Comparison of ENCODE assay signal across 19 cellular contexts in genomic region chr1:101187287-101187686, GRCh38. TPM values are rescaled to one million over a fixed set of nuclear protein-coding genes. Genes with fewer than 3 reads are reported as not detected.
DNase-seq lines count a peak whose midpoint lies in the region; ATAC-seq and TF ChIP-seq lines count a peak whose summit lies in the region.
"Had no signal": no experiment of that assay in that cellular context is flagged by ENCODE, and none has a peak within 500 bp of the region (broad histone marks: within the 10 kb centered on the region; RNA-seq: fewer than 3 reads in every experiment).

No MANE protein-coding gene starts in this region.

- ATAC-seq in CD4-positive, CD25-positive, alpha-beta regulatory T cell (ENCODE audit: low read depth in 2 of 2) = peak; percentile 47 to 55
- ATAC-seq: esophagus mucosa had no signal

- no peak overlapping the region for H3K4me3 Mint-ChIP-seq in CD4-positive, CD25-positive, alpha-beta regulatory T cell
- H3K4me3 Mint-ChIP-seq: activated naive CD8-positive, alpha-beta T cell; nephron had no signal

- H3K4me1 ChIP-seq in CD4-positive, CD25-positive, alpha-beta regulatory T cell (ENCODE audit: control insufficient read depth, insufficient read depth, low read length, poor library complexity, severe bottlenecking) = peaks cover 9% of the 10 kb centered on the region
- H3K4me1 ChIP-seq in SK-N-SH (ENCODE audit: control insufficient read depth in 1 of 2, insufficient read depth in 2 of 2, low read depth in 1 of 2, low read length in 1 of 2) = peaks cover 0 to 7% of the 10 kb centered on the region in 2 experiments; a peak in 1 of 4 replicates
- H3K4me1 ChIP-seq: transverse colon had no signal

- POLR2A ChIA-PET in RWPE1 (lab: Yijun Ruan, JAX; ENCODE audit: low non-redundant PET) (no interaction called here), SK-N-SH (lab: Yijun Ruan, JAX) (interaction anchor here (0.6 kb wide), 1 partner anchor 462 kb away, joined by 3 read pairs; no protein-coding TSS in a partner anchor)

- no peaks in the 10 kb centered on the region for H3K27me3 Mint-ChIP-seq in CD4-positive, CD25-positive, alpha-beta regulatory T cell
- H3K27me3 Mint-ChIP-seq: activated naive CD8-positive, alpha-beta T cell had no signal

- H3K79me2 ChIP-seq in SK-N-SH (ENCODE audit: insufficient read depth) = no peaks in the 10 kb centered on the region

- no peak overlapping the region for H2AFZ ChIP-seq in SK-N-SH (ENCODE audit: low read depth)

- H3K9ac ChIP-seq in SK-N-SH = no peak overlapping the region

- H3F3A ChIP-seq in SK-N-SH (replicated peaks; ENCODE audit: insufficient read depth) = peaks cover 4% of the 10 kb centered on the region

- H3K4me1 Mint-ChIP-seq in CD4-positive, CD25-positive, alpha-beta regulatory T cell = peaks cover 4 to 27% (median 10%) of the 10 kb centered on the region in 4 donors
- H3K4me1 Mint-ChIP-seq: nephron had no signal

- no peaks in the 10 kb centered on the region for H3K27me3 ChIP-seq in CD4-positive, CD25-positive, alpha-beta regulatory T cell (ENCODE audit: control insufficient read depth, insufficient read depth, low read length)
- no peaks in the 10 kb centered on the region for H3K27me3 ChIP-seq in SK-N-SH (ENCODE audit: insufficient read depth)
- H3K27me3 ChIP-seq: transverse colon had no signal

- no peak overlapping the region for H3K4me3 ChIP-seq in CD4-positive, CD25-positive, alpha-beta regulatory T cell (ENCODE audit: low read depth, low read length)
- H3K4me3 ChIP-seq in epithelial cell of esophagus (ENCODE audit: low read length) (no peak overlapping the region), SK-N-SH (ENCODE audit: low read depth in 2 of 2, low read length in 1 of 2) (no peak overlapping the region)
- H3K4me3 ChIP-seq: transverse colon had no signal

- peaks cover 0 to 2% (median 0%) of the 10 kb centered on the region in 7 donors for H3K9me3 Mint-ChIP-seq in CD4-positive, CD25-positive, alpha-beta regulatory T cell
- H3K9me3 Mint-ChIP-seq: nephron had no signal

- no peak overlapping the region for H3K4me2 ChIP-seq in SK-N-SH

- no peaks in the 10 kb centered on the region for H3K36me3 Mint-ChIP-seq in CD4-positive, CD25-positive, alpha-beta regulatory T cell

- peak overlapping the region in 2 of 3 donors; percentile 79 to 97 for H3K27ac Mint-ChIP-seq in CD4-positive, CD25-positive, alpha-beta regulatory T cell
- H3K27ac Mint-ChIP-seq: nephron had no signal

- CTCF ChIA-PET in RWPE1 (lab: Yijun Ruan, JAX) (no interaction called here), SK-N-SH (lab: Yijun Ruan, JAX) (interaction anchor here (0.8 kb wide), 1 partner anchor 50 kb away, joined by 3 read pairs; no protein-coding TSS in a partner anchor)

- H3K9me2 ChIP-seq in SK-N-SH = no peaks in the 10 kb centered on the region

- no peaks in the 10 kb centered on the region for H3K36me3 ChIP-seq in CD4-positive, CD25-positive, alpha-beta regulatory T cell (ENCODE audit: control insufficient read depth, insufficient read depth, low read length)
- H3K36me3 ChIP-seq in SK-N-SH (replicated peaks in 1 of 2; ENCODE audit: control insufficient read depth in 1 of 2, insufficient read depth in 2 of 2, low read length in 1 of 2) = no peaks in the 10 kb centered on the region
- H3K36me3 ChIP-seq: transverse colon had no signal

- TF ChIP-seq CTCF in RWPE1 (conservative IDR thresholded peaks at IDR 0.05; ENCODE audit: low read depth) (no peak), epithelial cell of esophagus (IDR thresholded peaks at IDR 0.05; ENCODE audit: insufficient read depth, low read depth, low read length, missing control alignments) (no peak), SK-N-SH (IDR thresholded peaks at IDR 0.05) (no peak)

- DNase-seq in AG08396 (ENCODE audit: low spot score) = peak; percentile 9
- DNase-seq in CD4-positive, CD25-positive, alpha-beta regulatory T cell = peak in 1 of 3 donors; percentile 59
- peak; percentile 15 for DNase-seq in RWPE1 (ENCODE audit: low spot score)
- DNase-seq in epithelial cell of esophagus (ENCODE audit: low read depth) = peak; percentile 26
- no peak for DNase-seq in DMS 273 treated with DMSO at 0.1 percent for 48 hours (lab: John Stamatoyannopoulos, UW)
- no peak for DNase-seq in NCI-H524 treated with DMSO at 0.1 percent for 48 hours (lab: John Stamatoyannopoulos, UW)
- no peak for DNase-seq in nucleus accumbens (lab: John Stamatoyannopoulos, UW)
- no peak for DNase-seq in SK-N-SH
- DNase-seq: cerebellar nuclear complex; GDM1; NCI-H2081 treated with DMSO at 0.1 percent for 48 hours; NCI-H748 treated with DMSO at 0.1 percent for 48 hours; RPMI8226; stimulated activated CD4-positive, alpha-beta T cell treated with anti-CD3 and anti-CD28 coated beads, Interleukin-1b, Interleukin-23, amount 100 ng/mL, for 48 hours; transverse colon had no signal

- H4K20me1 ChIP-seq in SK-N-SH (ENCODE audit: insufficient read depth) = no peaks in the 10 kb centered on the region

- TF ChIP-seq EP300 in SK-N-SH (IDR thresholded peaks at IDR 0.05; ENCODE audit: borderline replicate concordance in 1 of 2, low read depth in 1 of 2, low read length in 1 of 2) = no peak

- H3K27ac ChIP-seq in CD4-positive, CD25-positive, alpha-beta regulatory T cell (ENCODE audit: insufficient read depth, low read length, poor library complexity, severe bottlenecking) = no peak overlapping the region
- H3K27ac ChIP-seq in RWPE1 (no peak overlapping the region), SK-N-SH (ENCODE audit: low read depth in 2 of 2, low read length in 1 of 2) (no peak overlapping the region)
- H3K27ac ChIP-seq: C4-2B, transverse colon had no signal

- no peaks in the 10 kb centered on the region for H3K9me3 ChIP-seq in CD4-positive, CD25-positive, alpha-beta regulatory T cell (ENCODE audit: control insufficient read depth in 2 of 2, low read length in 2 of 2)
- no peaks in the 10 kb centered on the region for H3K9me3 ChIP-seq in SK-N-SH
- H3K9me3 ChIP-seq: transverse colon had no signal

- no peak for TF ChIP-seq RAD21 in SK-N-SH (IDR thresholded peaks at IDR 0.05; ENCODE audit: low read length)

TF ChIP-seq in SK-N-SH, 30 proteins besides CTCF, POLR2A, EP300 and RAD21 (continues in another document):
- no peak for TF ChIP-seq MEF2A (IDR thresholded peaks at IDR 0.05; ENCODE audit: borderline replicate concordance, low read depth)
- TF ChIP-seq MAX (IDR thresholded peaks at IDR 0.05; ENCODE audit: low read depth) = no peak
- no peak for TF ChIP-seq GABPA (IDR thresholded peaks at IDR 0.05; ENCODE audit: low read depth)
- no peak for TF ChIP-seq TCF12 (IDR thresholded peaks at IDR 0.05)
- TF ChIP-seq POLR2AphosphoS5 (IDR thresholded peaks at IDR 0.05; ENCODE audit: low read depth, low read length) = no peak
- TF ChIP-seq ZBTB33 (IDR thresholded peaks at IDR 0.05; ENCODE audit: borderline replicate concordance, low read depth) = no peak
- no peak for TF ChIP-seq FOXJ3 (CRISPR knock-in tag; IDR thresholded peaks at IDR 0.05)
- TF ChIP-seq IRF3 (IDR thresholded peaks at IDR 0.05; ENCODE audit: low read depth, low read length) = no peak
- TF ChIP-seq JUND (IDR thresholded peaks at IDR 0.05) = no peak
- no peak for TF ChIP-seq YY1 (IDR thresholded peaks at IDR 0.05; ENCODE audit: low read depth)
- no peak for TF ChIP-seq TAF1 (IDR thresholded peaks at IDR 0.05; ENCODE audit: borderline replicate concordance, low read depth, low read length)
- no peak for TF ChIP-seq PBX3 (IDR thresholded peaks at IDR 0.05)
- no peak for TF ChIP-seq RCOR1 (IDR thresholded peaks at IDR 0.05; ENCODE audit: low read length)
- TF ChIP-seq ELF1 (IDR thresholded peaks at IDR 0.05) = no peak

RNA-seq across cellular contexts. Expression of gene S1PR1, which starts 49.5 kb away (rescaled TPM):
- 191 TPM for total RNA-seq in CD4-positive, CD25-positive, alpha-beta regulatory T cell
- polyA plus RNA-seq in CD4-positive, CD25-positive, alpha-beta regulatory T cell = 100 to 1,000 TPM; 131 to 165 (median 151) TPM
- polyA plus RNA-seq in SK-N-SH (2012; rRNA removed) = 5.9 and 6.5 TPM in 2 replicates
- polyA plus RNA-seq in SK-N-SH (2012; cell fraction: cytosol; rRNA removed) = 3.9 and 5.5 TPM in 2 replicates
- polyA plus RNA-seq in SK-N-SH (2012; cell fraction: nucleus; rRNA removed) = 2.0 and 4.0 TPM in 2 replicates

Comparison
In these comparisons a context has a peak if more than half of its experiments do, and no peak if none do; other contexts are left out.
1. DNase-seq: peak in AG08396 (single experiment), RWPE1 (single experiment) and epithelial cell of esophagus (single experiment); none in DMS 273 treated with DMSO at 0.1 percent for 48 hours (single experiment), NCI-H524 treated with DMSO at 0.1 percent for 48 hours (single experiment), nucleus accumbens (0 of 56) and SK-N-SH (single experiment).
2. RNA of gene S1PR1, which starts 49.5 kb away (polyA plus RNA-seq): 131 to 165 TPM in CD4-positive, CD25-positive, alpha-beta regulatory T cell; 2.0 to 6.5 TPM in SK-N-SH; every median in the first group is over 10 times any median in the second.